In the genomic region with DNA sequence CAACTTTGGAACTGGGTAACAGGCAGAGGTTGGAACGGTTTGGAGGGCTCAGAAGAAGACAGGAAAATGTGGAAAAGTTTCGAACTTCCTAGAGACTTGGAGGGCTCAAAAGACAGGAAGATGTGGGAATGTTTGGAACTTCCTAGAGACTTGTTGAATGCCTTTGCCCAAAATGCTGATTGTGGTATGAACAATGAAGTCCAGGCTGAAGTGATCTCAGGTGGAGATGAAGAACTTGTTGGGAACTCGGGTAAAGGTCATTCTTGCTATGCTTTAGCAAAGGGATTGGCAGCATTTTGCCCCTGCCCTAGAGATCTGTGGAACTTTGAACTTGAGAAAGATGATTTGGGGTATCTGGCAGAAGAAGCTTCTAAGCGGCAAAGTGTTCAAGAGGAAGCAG, we compare ENCODE assay signal across 9 cellular contexts. TPM values are rescaled to one million over a fixed set of nuclear protein-coding genes. Genes with fewer than 3 reads are reported as not detected.
DNase-seq lines count a peak whose midpoint lies in the region; ATAC-seq, FAIRE-seq and TF ChIP-seq lines count a peak whose summit lies in the region.
"Not testable (repeated sequence)": the region's sequence is repeated elsewhere in the genome, so short reads cannot be mapped to it uniquely, and the experiment has no call there.
"Had no signal": no experiment of that assay in that cellular context is flagged by ENCODE, and none has a peak within 500 bp of the region (broad histone marks: within the 10 kb centered on the region; RNA-seq: fewer than 3 reads in every experiment).

No MANE protein-coding gene starts in this region.

- intact Hi-C loops in heart right ventricle (cut with DNase I), result loop anchor here in 1 of 10 donors (5.0 kb wide), 1 partner anchor 64 kb away; no protein-coding TSS in a partner anchor
- intact Hi-C loops in gastrocnemius medialis (cut with DNase I; ENCODE audit: low total_unique reads); uterus (cut with DNase I; ENCODE audit: low total_unique reads): not testable (repeated sequence)

- TF ChIP-seq CTCF in astrocyte (IDR thresholded peaks at IDR 0.05; ENCODE audit: insufficient read depth, low read depth, low read length); endothelial cell (IDR thresholded peaks at IDR 0.05; ENCODE audit: unreplicated experiment); heart right ventricle (IDR thresholded peaks at IDR 0.05); nephron (IDR thresholded peaks at IDR 0.05; ENCODE audit: unreplicated experiment in 3 of 3); gastrocnemius medialis (IDR thresholded peaks at IDR 0.05 in 4 of 5, conservative IDR thresholded peaks at IDR 0.05 in 1 of 5); uterus (IDR thresholded peaks at IDR 0.05): not testable (repeated sequence)

- not testable (repeated sequence) for H3K27me3 ChIP-seq in astrocyte (ENCODE audit: insufficient read depth, low read length); heart right ventricle; gastrocnemius medialis; uterus

- not testable (repeated sequence) for H3K4me1 ChIP-seq in astrocyte (ENCODE audit: insufficient read depth, low read length)
- H3K4me1 ChIP-seq in heart right ventricle, result peaks cover 27 to 95% (median 86%) of the 10 kb centered on the region in 9 donors
- H3K4me1 ChIP-seq in gastrocnemius medialis, result peaks cover 33 to 46% of the 10 kb centered on the region in 2 donors
- peaks cover 9 to 20% of the 10 kb centered on the region in 2 donors for H3K4me1 ChIP-seq in uterus

- not testable (repeated sequence) for H3K9ac ChIP-seq in astrocyte (ENCODE audit: low read length)

- H3K4me3 Mint-ChIP-seq in astrocyte (ENCODE audit: unreplicated experiment); nephron: not testable (repeated sequence)
- H3K4me3 Mint-ChIP-seq in endothelial cell (ENCODE audit: unreplicated experiment), result peak overlapping the region; percentile 9

- H3K4me2 ChIP-seq in astrocyte (ENCODE audit: low read length), result not testable (repeated sequence)

- not testable (repeated sequence) for H3K27me3 Mint-ChIP-seq in astrocyte (ENCODE audit: low read depth, unreplicated experiment); endothelial cell (ENCODE audit: unreplicated experiment); nephron (ENCODE audit: low read depth)

- H4K20me1 ChIP-seq in astrocyte (ENCODE audit: insufficient read depth, low read length), result not testable (repeated sequence)

- H3K4me1 Mint-ChIP-seq in astrocyte (ENCODE audit: low read depth, unreplicated experiment), result not testable (repeated sequence)
- H3K4me1 Mint-ChIP-seq in endothelial cell (ENCODE audit: unreplicated experiment), result peaks cover 21% of the 10 kb centered on the region
- H3K4me1 Mint-ChIP-seq in nephron, result peaks cover 20% of the 10 kb centered on the region

- not testable (repeated sequence) for H3K4me3 ChIP-seq in astrocyte (ENCODE audit: insufficient read depth, low read depth, low read length); heart right ventricle; gastrocnemius medialis; uterus

- FAIRE-seq in astrocyte (lab: Jason Lieb, UNC), result not testable (repeated sequence)

- H3K27ac Mint-ChIP-seq in astrocyte (ENCODE audit: unreplicated experiment) (peak overlapping the region; percentile 6), endothelial cell (ENCODE audit: unreplicated experiment) (peak overlapping the region; percentile 32), nephron (peak overlapping the region in 2 of 3 experiments; percentile 48 to 49)

- TF ChIP-seq POLR2A in gastrocnemius medialis (IDR thresholded peaks at IDR 0.05); uterus (IDR thresholded peaks at IDR 0.05): not testable (repeated sequence)

- H3K27ac ChIP-seq in astrocyte (ENCODE audit: low read depth, low read length), result not testable (repeated sequence)
- H3K27ac ChIP-seq in heart right ventricle (peak overlapping the region in 8 of 10 donors; percentile 72 to 91 (median 84)), gastrocnemius medialis (peak overlapping the region in 3 of 4 donors; percentile 73 to 84 (median 77)), uterus (peak overlapping the region; percentile 94 to 98)

- 63 to 65% methylated on average over 4 of the region's 4 CpGs for WGBS in heart right ventricle, 2 donors

- in situ Hi-C loops in gastrocnemius medialis (cut with MboI; ENCODE audit: low sequenced_read_pairs in 4 of 4), result not testable (repeated sequence)

- ATAC-seq in heart right ventricle, gastrocnemius medialis: not testable (repeated sequence)

- H2AFZ ChIP-seq in astrocyte (ENCODE audit: low read depth, low read length), result not testable (repeated sequence)

- not testable (repeated sequence) for H3K36me3 Mint-ChIP-seq in astrocyte (ENCODE audit: low read depth, unreplicated experiment); endothelial cell (ENCODE audit: low read depth, unreplicated experiment)
- H3K36me3 Mint-ChIP-seq in nephron (ENCODE audit: low read depth), result peaks cover 16% of the 10 kb centered on the region

- not testable (repeated sequence) for H3K36me3 ChIP-seq in astrocyte (ENCODE audit: insufficient read depth, low read length); heart right ventricle; gastrocnemius medialis; uterus

- not testable (repeated sequence) for H3K79me2 ChIP-seq in astrocyte (ENCODE audit: insufficient read depth, low read length)

- H3K9me3 ChIP-seq in astrocyte (ENCODE audit: insufficient read depth, low read depth, low read length); heart right ventricle; gastrocnemius medialis; uterus: not testable (repeated sequence)

- not testable (repeated sequence) for DNase-seq in astrocyte (ENCODE audit: low read depth); endothelial cell (ENCODE audit: low spot score); heart right ventricle; gastrocnemius medialis; uterus

- H3K9me3 Mint-ChIP-seq in astrocyte (ENCODE audit: unreplicated experiment); endothelial cell (ENCODE audit: unreplicated experiment): not testable (repeated sequence)
- H3K9me3 Mint-ChIP-seq in nephron, result peaks cover 12% of the 10 kb centered on the region

RNA-seq across cellular contexts. Expression of a gene that starts 28.7 kb away (rescaled TPM):
- total RNA-seq in astrocyte (181 and 198 TPM in 2 replicates), endothelial cell (ENCODE audit: unreplicated experiment) (125 TPM), heart right ventricle (100 to 1,000 TPM; 261 to 633 (median 312) TPM), gastrocnemius medialis (100 to 1,000 TPM in 2 of 4 donors, 10 to 100 TPM in 2; 44.3 to 163 (median 105) TPM), uterus (100 to 1,000 TPM in 1 of 4 donors, 10 to 100 TPM in 3; 34.0 to 225 (median 51.7) TPM)
- 100 to 1,000 TPM in 1 of 2 donors, 10 to 100 TPM in 1; 91.9 to 303 TPM for polyA plus RNA-seq in heart right ventricle

RNA-seq across cellular contexts. Expression of a gene that starts 37.5 kb away (rescaled TPM):
- total RNA-seq in astrocyte (0.48 and 0.50 TPM in 2 replicates), endothelial cell (ENCODE audit: unreplicated experiment) (0.82 TPM), heart right ventricle (1 to 10 TPM in 1 of 10 donors, under 1 TPM in 9; 0.32 to 1.2 (median 0.50) TPM), gastrocnemius medialis (not detected), uterus (under 1 TPM in 1 of 4 donors, not detected in 3; 0.79 TPM)
- polyA plus RNA-seq in heart right ventricle, result not detected
- total RNA-seq: A172 had no signal
- polyA plus RNA-seq: BJ had no signal

RNA-seq across cellular contexts. Expression of a gene that starts 42.7 kb away (rescaled TPM):
- total RNA-seq in astrocyte, result 1.6 and 1.9 TPM in 2 replicates
- 5.3 TPM for total RNA-seq in endothelial cell (ENCODE audit: unreplicated experiment)
- total RNA-seq in heart right ventricle, result 100 to 1,000 TPM in 2 of 10 donors, 10 to 100 TPM in 8; 61.4 to 123 (median 80.6) TPM
- polyA plus RNA-seq in heart right ventricle, result 100 to 1,000 TPM in 1 of 2 donors, 10 to 100 TPM in 1; 95.0 to 167 TPM
- total RNA-seq in gastrocnemius medialis, result 10 to 100 TPM in 2 of 4 donors, 1 to 10 TPM in 2; 5.8 to 13.3 (median 8.6) TPM
- total RNA-seq in uterus, result 10 to 100 TPM in 3 of 4 donors, 1 to 10 TPM in 1; 4.4 to 100.0 (median 19.6) TPM
- polyA plus RNA-seq: CD4-positive, alpha-beta memory T cell had no signal
